Comparison of ENCODE assay signal across 20 cellular contexts in the genomic region with DNA sequence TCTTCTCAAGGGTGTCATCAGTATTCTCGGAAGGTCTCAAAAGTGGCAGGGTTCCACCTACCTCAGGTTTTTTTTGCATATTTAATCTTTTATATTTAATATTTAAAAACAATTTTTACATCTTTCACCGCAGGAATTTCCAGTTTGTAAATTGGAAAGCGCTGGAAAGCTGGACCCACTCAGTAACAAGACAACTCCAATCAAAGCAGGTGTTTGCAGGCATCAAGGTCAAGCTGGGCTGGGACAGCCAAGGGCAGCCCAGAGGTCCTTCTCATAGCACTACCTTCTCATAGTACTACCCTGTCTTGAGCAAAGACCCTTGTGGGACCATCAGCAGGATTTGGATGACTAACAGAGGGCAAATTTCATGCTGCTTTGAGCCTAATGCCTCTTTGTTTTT.
DNase-seq lines count a peak whose midpoint lies in the region; ATAC-seq and TF ChIP-seq lines count a peak whose summit lies in the region.
"Had no signal": no experiment of that assay in that cellular context is flagged by ENCODE, and none has a peak within 500 bp of the region (broad histone marks: within the 10 kb centered on the region; RNA-seq: fewer than 3 reads in every experiment).

No MANE protein-coding gene starts in this region.

- no peaks in the 10 kb centered on the region for H3K36me3 ChIP-seq in mammary epithelial cell (ENCODE audit: insufficient read depth, low read length)
- H3K36me3 ChIP-seq: ascending aorta, cardiac muscle cell had no signal

- no peaks in the 10 kb centered on the region for H3K27me3 Mint-ChIP-seq in MCF 10A (ENCODE audit: insufficient read depth, unreplicated experiment)
- no peaks in the 10 kb centered on the region for H3K27me3 Mint-ChIP-seq in activated naive CD8-positive, alpha-beta T cell
- H3K27me3 Mint-ChIP-seq in stimulated activated memory B cell treated with anti-CD40 and anti-IgM and Interleukin-4, amounts not matched to agents 10 μg/mL and 1 μg/mL and 100 μg/mL, for 72 hours, result no peaks in the 10 kb centered on the region

- in situ Hi-C loops in mammary epithelial cell (cut with MboI; ENCODE audit: low sequenced_read_pairs in 2 of 2), result no loop called here

- H3K9me3 Mint-ChIP-seq in MCF 10A (ENCODE audit: unreplicated experiment), result peaks cover 35% of the 10 kb centered on the region
- peaks cover 17% of the 10 kb centered on the region for H3K9me3 Mint-ChIP-seq in activated naive CD8-positive, alpha-beta T cell (ENCODE audit: low read depth)
- H3K9me3 Mint-ChIP-seq in stimulated activated memory B cell treated with anti-CD40 and anti-IgM and Interleukin-4, amounts not matched to agents 10 μg/mL and 1 μg/mL and 100 μg/mL, for 72 hours, result peaks cover 8% of the 10 kb centered on the region

- H3K27me3 ChIP-seq in mammary epithelial cell (ENCODE audit: insufficient read depth, low read length), result no peaks in the 10 kb centered on the region
- H3K27me3 ChIP-seq: ascending aorta, cardiac muscle cell, tibial artery had no signal

- no peaks in the 10 kb centered on the region for H3K79me2 ChIP-seq in mammary epithelial cell (ENCODE audit: insufficient read depth, low read length)

- H3K4me3 ChIP-seq in mammary epithelial cell (replicated peaks in 1 of 3; ENCODE audit: insufficient read depth in 1 of 3, low read depth in 2 of 3, low read length in 3 of 3), result no peak overlapping the region
- H3K4me3 ChIP-seq: ascending aorta, cardiac muscle cell, coronary artery, tibial artery had no signal

- POLR2A ChIA-PET in MCF 10A (lab: Yijun Ruan, JAX), result no interaction called here

- no peaks in the 10 kb centered on the region for H3K4me1 ChIP-seq in mammary epithelial cell (ENCODE audit: insufficient read depth, low read length)
- H3K4me1 ChIP-seq: ascending aorta, tibial artery had no signal

- WGBS in mammary epithelial cell (ENCODE audit: low coverage, missing lambda C conversion rate), result 58% methylated on average over 3 of the region's 3 CpGs

- H3K27ac Mint-ChIP-seq in MCF 10A (ENCODE audit: low read depth, unreplicated experiment), result peak overlapping the region; percentile 54
- H3K27ac Mint-ChIP-seq in activated naive CD8-positive, alpha-beta T cell, result peak overlapping the region; percentile 95
- H3K27ac Mint-ChIP-seq in stimulated activated memory B cell treated with anti-CD40 and anti-IgM and Interleukin-4, amounts not matched to agents 10 μg/mL and 1 μg/mL and 100 μg/mL, for 72 hours, result peak overlapping the region; percentile 66
- H3K27ac Mint-ChIP-seq: nephron had no signal

- peak; percentile 10 for DNase-seq in NK-92 treated with Interleukin-12 subunit alpha and Interleukin-12 subunit beta, amount 100 ng/mL, for 24 hours (lab: John Stamatoyannopoulos, UW)
- DNase-seq in NK-92 (lab: John Stamatoyannopoulos, UW; ENCODE audit: unreplicated experiment) (no peak), MCF 10A (ENCODE audit: unreplicated experiment) (no peak), mammary epithelial cell (no peak), SW480 (ENCODE audit: low spot score) (no peak), NCI-H2227 (lab: John Stamatoyannopoulos, UW; ENCODE audit: unreplicated experiment) (no peak)
- DNase-seq: Kasumi-1, NCI-H187, NCI-H2171, NCI-H524 treated with DMSO at 0.1 percent for 48 hours, SHP77, tibial artery had no signal

- H3K36me3 Mint-ChIP-seq in MCF 10A (ENCODE audit: insufficient read depth, unreplicated experiment), result peaks cover 6% of the 10 kb centered on the region
- H3K36me3 Mint-ChIP-seq in activated naive CD8-positive, alpha-beta T cell, result peaks cover 16% of the 10 kb centered on the region
- H3K36me3 Mint-ChIP-seq in stimulated activated memory B cell treated with anti-CD40 and anti-IgM and Interleukin-4, amounts not matched to agents 10 μg/mL and 1 μg/mL and 100 μg/mL, for 72 hours, result peaks cover 11% of the 10 kb centered on the region

- H4K20me1 ChIP-seq in mammary epithelial cell (ENCODE audit: insufficient read depth, low read length), result no peaks in the 10 kb centered on the region

- intact Hi-C loops in MCF 10A (cut with micrococcal nuclease), result no loop called here
- intact Hi-C loops in mammary epithelial cell (cut with micrococcal nuclease), result no loop called here

- H2AFZ ChIP-seq in mammary epithelial cell (ENCODE audit: low read depth, low read length), result no peak overlapping the region

- ATAC-seq in stimulated activated memory B cell treated with anti-CD40 and anti-IgM and Interleukin-4, amounts not matched to agents 10 μg/mL and 1 μg/mL and 100 μg/mL, for 72 hours, result no peak
- ATAC-seq: Panc1 had no signal

- BruUV-seq in MCF 10A (replicated peaks; lab: Mats Ljungman, UMichigan), result no TSS peak
- no TSS peak for BruUV-seq in mammary epithelial cell (replicated peaks; lab: Mats Ljungman, UMichigan)

- no peaks in the 10 kb centered on the region for H3K9me3 ChIP-seq in mammary epithelial cell (replicated peaks; ENCODE audit: insufficient read depth, low read length)

- CTCF ChIA-PET in MCF 10A (lab: Yijun Ruan, JAX), result interaction anchor here (0.6 kb wide), 1 partner anchor 166 kb away, joined by 3 read pairs; no protein-coding TSS in a partner anchor
- CTCF ChIA-PET in mammary epithelial cell (lab: Charles Lee; ENCODE audit: low non-redundant PET), result no interaction called here

- no peak for TF ChIP-seq CTCF in MCF 10A (IDR thresholded peaks at IDR 0.05; ENCODE audit: unreplicated experiment)
- no peak for TF ChIP-seq CTCF in mammary epithelial cell (conservative IDR thresholded peaks at IDR 0.05 in 1 of 2, IDR thresholded peaks at IDR 0.05 in 1 of 2; ENCODE audit: extremely low read depth in 1 of 2, insufficient read depth in 1 of 2, low read depth in 1 of 2, low read length in 2 of 2)

- no peak overlapping the region for H3K4me2 ChIP-seq in mammary epithelial cell (ENCODE audit: insufficient read depth, low read depth, low read length)

- dilution Hi-C loops in mammary epithelial cell (cut with HindIII; ENCODE audit: low sequenced_read_pairs), result no loop called here

- no peak overlapping the region for H3K4me3 Mint-ChIP-seq in MCF 10A (ENCODE audit: unreplicated experiment)
- H3K4me3 Mint-ChIP-seq in activated naive CD8-positive, alpha-beta T cell, result peak overlapping the region; percentile 4
- peak overlapping the region; percentile 50 for H3K4me3 Mint-ChIP-seq in stimulated activated memory B cell treated with anti-CD40 and anti-IgM and Interleukin-4, amounts not matched to agents 10 μg/mL and 1 μg/mL and 100 μg/mL, for 72 hours
- H3K4me3 Mint-ChIP-seq: nephron had no signal

- H3K27ac ChIP-seq in mammary epithelial cell (ENCODE audit: insufficient read depth, low read depth, low read length), result no peak overlapping the region
- H3K27ac ChIP-seq: 22Rv1, ascending aorta, cardiac muscle cell, coronary artery, tibial artery had no signal

- H3K4me1 Mint-ChIP-seq in MCF 10A (ENCODE audit: insufficient read depth, unreplicated experiment), result peaks cover 6% of the 10 kb centered on the region
- peaks cover 22% of the 10 kb centered on the region for H3K4me1 Mint-ChIP-seq in activated naive CD8-positive, alpha-beta T cell (ENCODE audit: low read depth)
- peaks cover 25% of the 10 kb centered on the region for H3K4me1 Mint-ChIP-seq in stimulated activated memory B cell treated with anti-CD40 and anti-IgM and Interleukin-4, amounts not matched to agents 10 μg/mL and 1 μg/mL and 100 μg/mL, for 72 hours
- H3K4me1 Mint-ChIP-seq: nephron had no signal

- no peak overlapping the region for H3K9ac ChIP-seq in mammary epithelial cell (ENCODE audit: insufficient read depth, low read length)
